ENCODE assay signal across 1 cellular context in the genomic region with DNA sequence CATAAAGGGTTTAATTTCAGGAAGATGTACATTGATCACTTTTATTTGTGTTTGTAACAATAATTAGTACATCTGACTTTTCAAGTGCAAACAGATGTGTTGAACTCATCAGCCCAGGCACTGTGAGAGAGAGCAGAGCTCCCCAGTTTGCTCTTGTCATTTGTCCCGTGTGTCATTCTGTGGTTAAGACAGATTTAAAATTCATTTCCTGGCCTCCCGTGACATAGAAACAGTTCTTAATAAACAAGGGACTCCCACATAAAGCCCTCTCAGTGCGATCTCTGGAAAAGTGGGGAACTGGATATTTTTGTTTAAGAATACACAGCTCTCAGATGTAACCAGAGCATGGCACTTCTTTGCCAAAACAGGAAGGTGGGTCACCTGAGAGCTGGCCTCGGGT.
TF ChIP-seq lines count a peak whose summit lies in the region.

No MANE protein-coding gene starts in this region.

TF ChIP-seq in GM12878, 131 proteins besides CTCF, POLR2A, EP300 and RAD21:
- TF ChIP-seq ZZZ3 (IDR thresholded peaks at IDR 0.05; ENCODE audit: control insufficient read depth, insufficient read length, low read depth) (no peak), HDAC2 (IDR thresholded peaks at IDR 0.05) (no peak), CEBPZ (IDR thresholded peaks at IDR 0.05; ENCODE audit: low read depth, low read length) (no peak), RUNX3 (IDR thresholded peaks at IDR 0.05; ENCODE audit: low read length) (peak; percentile 72), MTA2 (IDR thresholded peaks at IDR 0.05; ENCODE audit: low read depth) (no peak), SP1 (IDR thresholded peaks at IDR 0.05; ENCODE audit: low read depth, low read length) (no peak), BHLHE40 (IDR thresholded peaks at IDR 0.05; ENCODE audit: borderline replicate concordance in 1 of 2, low read depth in 2 of 2, low read length in 1 of 2) (peak; percentile 26 to 36; a peak in 1 of 4 replicates), IRF4 (IDR thresholded peaks at IDR 0.05; ENCODE audit: low read depth, low read length) (no peak), KAT2A (conservative IDR thresholded peaks at IDR 0.05; ENCODE audit: control insufficient read depth, low read depth, low read length) (no peak)
- TF ChIP-seq, protein P1, sequence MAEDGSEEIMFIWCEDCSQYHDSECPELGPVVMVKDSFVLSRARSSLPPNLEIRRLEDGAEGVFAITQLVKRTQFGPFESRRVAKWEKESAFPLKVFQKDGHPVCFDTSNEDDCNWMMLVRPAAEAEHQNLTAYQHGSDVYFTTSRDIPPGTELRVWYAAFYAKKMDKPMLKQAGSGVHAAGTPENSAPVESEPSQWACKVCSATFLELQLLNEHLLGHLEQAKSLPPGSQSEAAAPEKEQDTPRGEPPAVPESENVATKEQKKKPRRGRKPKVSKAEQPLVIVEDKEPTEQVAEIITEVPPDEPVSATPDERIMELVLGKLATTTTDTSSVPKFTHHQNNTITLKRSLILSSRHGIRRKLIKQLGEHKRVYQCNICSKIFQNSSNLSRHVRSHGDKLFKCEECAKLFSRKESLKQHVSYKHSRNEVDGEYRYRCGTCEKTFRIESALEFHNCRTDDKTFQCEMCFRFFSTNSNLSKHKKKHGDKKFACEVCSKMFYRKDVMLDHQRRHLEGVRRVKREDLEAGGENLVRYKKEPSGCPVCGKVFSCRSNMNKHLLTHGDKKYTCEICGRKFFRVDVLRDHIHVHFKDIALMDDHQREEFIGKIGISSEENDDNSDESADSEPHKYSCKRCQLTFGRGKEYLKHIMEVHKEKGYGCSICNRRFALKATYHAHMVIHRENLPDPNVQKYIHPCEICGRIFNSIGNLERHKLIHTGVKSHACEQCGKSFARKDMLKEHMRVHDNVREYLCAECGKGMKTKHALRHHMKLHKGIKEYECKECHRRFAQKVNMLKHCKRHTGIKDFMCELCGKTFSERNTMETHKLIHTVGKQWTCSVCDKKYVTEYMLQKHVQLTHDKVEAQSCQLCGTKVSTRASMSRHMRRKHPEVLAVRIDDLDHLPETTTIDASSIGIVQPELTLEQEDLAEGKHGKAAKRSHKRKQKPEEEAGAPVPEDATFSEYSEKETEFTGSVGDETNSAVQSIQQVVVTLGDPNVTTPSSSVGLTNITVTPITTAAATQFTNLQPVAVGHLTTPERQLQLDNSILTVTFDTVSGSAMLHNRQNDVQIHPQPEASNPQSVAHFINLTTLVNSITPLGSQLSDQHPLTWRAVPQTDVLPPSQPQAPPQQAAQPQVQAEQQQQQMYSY (CRISPR knock-in tag; IDR thresholded peaks at IDR 0.05) = no peak
